8 cellular contexts compared by ENCODE assay signal in the genomic region with DNA sequence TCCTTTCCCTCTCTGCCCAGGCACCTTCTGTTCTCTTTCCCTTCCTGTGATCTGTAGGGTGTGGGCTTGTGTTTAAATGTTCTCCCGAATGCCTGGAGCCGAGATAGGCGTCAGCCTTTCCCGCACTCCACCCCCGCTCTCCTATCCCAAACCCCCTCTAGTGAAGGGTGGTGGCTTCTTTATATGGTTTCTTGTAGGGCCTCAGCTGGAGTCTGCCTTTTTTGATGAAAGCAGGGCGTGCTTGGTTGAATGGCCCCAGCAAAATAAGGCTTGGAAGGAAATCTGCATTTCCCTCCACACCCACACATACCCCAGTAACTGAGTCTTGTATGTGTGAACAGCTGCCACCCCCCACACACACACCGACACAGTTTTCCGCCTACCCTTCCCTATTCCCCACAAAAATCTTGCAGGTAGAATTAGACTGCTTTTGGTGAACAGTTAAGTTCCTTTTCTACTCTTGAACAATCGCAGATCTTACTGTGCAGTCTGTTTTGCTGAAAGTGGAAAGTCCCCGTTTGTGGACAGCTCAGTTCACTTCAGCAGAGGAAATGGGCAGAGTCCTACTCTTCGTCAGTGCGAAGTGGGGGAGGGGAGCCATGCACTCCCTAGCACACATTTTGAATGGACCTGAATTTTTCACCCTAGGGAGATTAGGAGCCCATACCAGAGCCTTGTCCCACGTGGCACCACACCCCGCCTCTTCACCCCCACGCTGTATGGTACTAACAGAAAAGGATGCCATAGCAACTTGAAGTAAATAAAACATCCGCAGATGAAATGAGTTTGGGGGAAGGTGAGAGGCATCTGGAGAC. TPM values are rescaled to one million over a fixed set of nuclear protein-coding genes. Genes with fewer than 3 reads are reported as not detected.
DNase-seq lines count a peak whose midpoint lies in the region; ATAC-seq, FAIRE-seq and TF ChIP-seq lines count a peak whose summit lies in the region.

No MANE protein-coding gene starts in this region.

- no peak overlapping the region for H2AFZ ChIP-seq in SK-N-SH (ENCODE audit: low read depth)

- peaks cover 28% of the 10 kb centered on the region for H4K20me1 ChIP-seq in SK-N-SH (ENCODE audit: insufficient read depth)

- intact Hi-C loops in left cardiac atrium (cut with DNase I), result no loop called here

- H3K27me3 Mint-ChIP-seq in activated naive CD8-positive, alpha-beta T cell treated with anti-CD3 and anti-CD28 coated beads for 36 hours, result no peaks in the 10 kb centered on the region

- H3K36me3 ChIP-seq in SK-N-SH (replicated peaks in 1 of 2; ENCODE audit: control insufficient read depth in 1 of 2, insufficient read depth in 2 of 2, low read length in 1 of 2) (peaks cover 18 to 26% of the 10 kb centered on the region in 2 experiments), urinary bladder (ENCODE audit: insufficient read depth) (peaks cover 2% of the 10 kb centered on the region)

- H3K9me3 Mint-ChIP-seq in activated naive CD8-positive, alpha-beta T cell treated with anti-CD3 and anti-CD28 coated beads for 36 hours, result no peaks in the 10 kb centered on the region

- in situ Hi-C loops in GM13976 (cut with MboI; ENCODE audit: low sequenced_read_pairs, unreplicated experiment), result no loop called here

- CTCF ChIA-PET in SK-N-SH (lab: Yijun Ruan, JAX), result interaction anchor here (0.7 to 2.5 kb wide), 10 partner anchors 12 to 187 kb away, joined by 3 to 18 read pairs (median 4); no protein-coding TSS in a partner anchor

- H3K9ac ChIP-seq in SK-N-SH, result peak overlapping the region; percentile 94

- H3K27ac Mint-ChIP-seq in activated naive CD8-positive, alpha-beta T cell treated with anti-CD3 and anti-CD28 coated beads for 36 hours, result peak overlapping the region; percentile 99

- H3K4me1 ChIP-seq in SK-N-SH (ENCODE audit: control insufficient read depth in 1 of 2, insufficient read depth in 2 of 2, low read depth in 1 of 2, low read length in 1 of 2), result peaks cover 7 to 24% of the 10 kb centered on the region in 2 experiments; a peak in 3 of 4 replicates
- H3K4me1 ChIP-seq in urinary bladder (ENCODE audit: insufficient read depth), result no peaks in the 10 kb centered on the region

- no peak for FAIRE-seq in frontal cortex (lab: Jason Lieb, UNC)

- no peaks in the 10 kb centered on the region for H3K27me3 ChIP-seq in SK-N-SH (ENCODE audit: insufficient read depth)

- peaks cover 59% of the 10 kb centered on the region for H3K79me2 ChIP-seq in SK-N-SH (ENCODE audit: insufficient read depth)

- peaks cover 51% of the 10 kb centered on the region for H3K36me3 Mint-ChIP-seq in activated naive CD8-positive, alpha-beta T cell treated with anti-CD3 and anti-CD28 coated beads for 36 hours

- POLR2A ChIA-PET in SK-N-SH (lab: Yijun Ruan, JAX), result interaction anchor here (1.0 to 1.8 kb wide), 4 partner anchors 13 to 134 kb away, joined by 3 to 5 read pairs (median 4); no protein-coding TSS in a partner anchor

- no peak for TF ChIP-seq CTCF in GM13976 (IDR thresholded peaks at IDR 0.05; ENCODE audit: borderline replicate concordance, control extremely low read depth, extremely low read depth, insufficient read depth, missing control alignments)
- TF ChIP-seq CTCF in SK-N-SH (IDR thresholded peaks at IDR 0.05), result no peak

- ATAC-seq in left cardiac atrium, result peak; percentile 28 to 66

- H3K4me2 ChIP-seq in SK-N-SH, result peak overlapping the region; percentile 99

- peak overlapping the region; percentile 70 to 89 for H3K4me3 ChIP-seq in SK-N-SH (ENCODE audit: low read depth in 2 of 2, low read length in 1 of 2)
- peak overlapping the region; percentile 59 for H3K4me3 ChIP-seq in urinary bladder (ENCODE audit: low read depth, low read length)

- TF ChIP-seq RAD21 in SK-N-SH (IDR thresholded peaks at IDR 0.05; ENCODE audit: low read length), result no peak

- peak overlapping the region; percentile 98 for H3K4me3 Mint-ChIP-seq in activated naive CD8-positive, alpha-beta T cell treated with anti-CD3 and anti-CD28 coated beads for 36 hours

- peaks cover 40% of the 10 kb centered on the region for H3K4me1 Mint-ChIP-seq in activated naive CD8-positive, alpha-beta T cell treated with anti-CD3 and anti-CD28 coated beads for 36 hours

- WGBS in SK-N-SH (ENCODE audit: low lambda C conversion rate), result 2% methylated on average over 16 of the region's 16 CpGs
- WGBS in urinary bladder, result 1% methylated on average over 16 of the region's 16 CpGs

- no peak for TF ChIP-seq EP300 in SK-N-SH (IDR thresholded peaks at IDR 0.05; ENCODE audit: borderline replicate concordance in 1 of 2, low read depth in 1 of 2, low read length in 1 of 2)

- no peaks in the 10 kb centered on the region for H3K9me2 ChIP-seq in SK-N-SH

- peaks cover 29% of the 10 kb centered on the region for H3F3A ChIP-seq in SK-N-SH (replicated peaks; ENCODE audit: insufficient read depth)

- peak; percentile 62 for DNase-seq in GM13976 (ENCODE audit: low spot score)
- DNase-seq in HuH-7 (ENCODE audit: low spot score), result peak; percentile 92
- DNase-seq in SK-N-SH, result peak; percentile 58
- peak; percentile 83 for DNase-seq in activated naive CD8-positive, alpha-beta T cell treated with anti-CD3 and anti-CD28 coated beads for 36 hours
- peak; percentile 80 for DNase-seq in left cardiac atrium
- DNase-seq in putamen (ENCODE audit: low spot score), result peak; percentile 68
- DNase-seq in frontal cortex (ENCODE audit: low spot score in 2 of 2), result no peak

- H3K27ac ChIP-seq in SK-N-SH (ENCODE audit: low read depth in 2 of 2, low read length in 1 of 2) (peak overlapping the region; percentile 89 to 96), urinary bladder (ENCODE audit: low read depth) (peak overlapping the region; percentile 62)

- no peaks in the 10 kb centered on the region for H3K9me3 ChIP-seq in SK-N-SH

TF ChIP-seq in SK-N-SH, 30 proteins besides CTCF, POLR2A, EP300 and RAD21 (continues in another document):
- TF ChIP-seq TCF12 (IDR thresholded peaks at IDR 0.05) (peak; percentile 33; the same call in 1 of the 2 replicates), CHD2 (IDR thresholded peaks at IDR 0.05; ENCODE audit: low read length, partially characterized antibody) (peak; percentile 17), FOXJ3 (CRISPR knock-in tag; IDR thresholded peaks at IDR 0.05) (0 out of 2 replicates have a peak, but pooled peaks have one; percentile 21), MXI1 (IDR thresholded peaks at IDR 0.05; ENCODE audit: low read depth, low read length) (peak; percentile 98)
- TF ChIP-seq, protein P1, sequence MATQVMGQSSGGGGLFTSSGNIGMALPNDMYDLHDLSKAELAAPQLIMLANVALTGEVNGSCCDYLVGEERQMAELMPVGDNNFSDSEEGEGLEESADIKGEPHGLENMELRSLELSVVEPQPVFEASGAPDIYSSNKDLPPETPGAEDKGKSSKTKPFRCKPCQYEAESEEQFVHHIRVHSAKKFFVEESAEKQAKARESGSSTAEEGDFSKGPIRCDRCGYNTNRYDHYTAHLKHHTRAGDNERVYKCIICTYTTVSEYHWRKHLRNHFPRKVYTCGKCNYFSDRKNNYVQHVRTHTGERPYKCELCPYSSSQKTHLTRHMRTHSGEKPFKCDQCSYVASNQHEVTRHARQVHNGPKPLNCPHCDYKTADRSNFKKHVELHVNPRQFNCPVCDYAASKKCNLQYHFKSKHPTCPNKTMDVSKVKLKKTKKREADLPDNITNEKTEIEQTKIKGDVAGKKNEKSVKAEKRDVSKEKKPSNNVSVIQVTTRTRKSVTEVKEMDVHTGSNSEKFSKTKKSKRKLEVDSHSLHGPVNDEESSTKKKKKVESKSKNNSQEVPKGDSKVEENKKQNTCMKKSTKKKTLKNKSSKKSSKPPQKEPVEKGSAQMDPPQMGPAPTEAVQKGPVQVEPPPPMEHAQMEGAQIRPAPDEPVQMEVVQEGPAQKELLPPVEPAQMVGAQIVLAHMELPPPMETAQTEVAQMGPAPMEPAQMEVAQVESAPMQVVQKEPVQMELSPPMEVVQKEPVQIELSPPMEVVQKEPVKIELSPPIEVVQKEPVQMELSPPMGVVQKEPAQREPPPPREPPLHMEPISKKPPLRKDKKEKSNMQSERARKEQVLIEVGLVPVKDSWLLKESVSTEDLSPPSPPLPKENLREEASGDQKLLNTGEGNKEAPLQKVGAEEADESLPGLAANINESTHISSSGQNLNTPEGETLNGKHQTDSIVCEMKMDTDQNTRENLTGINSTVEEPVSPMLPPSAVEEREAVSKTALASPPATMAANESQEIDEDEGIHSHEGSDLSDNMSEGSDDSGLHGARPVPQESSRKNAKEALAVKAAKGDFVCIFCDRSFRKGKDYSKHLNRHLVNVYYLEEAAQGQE (IDR thresholded peaks at IDR 0.05; ENCODE audit: low read depth, low read length), result peak; percentile 75; the same call in 1 of the 2 replicates
- TF ChIP-seq, protein P2, sequence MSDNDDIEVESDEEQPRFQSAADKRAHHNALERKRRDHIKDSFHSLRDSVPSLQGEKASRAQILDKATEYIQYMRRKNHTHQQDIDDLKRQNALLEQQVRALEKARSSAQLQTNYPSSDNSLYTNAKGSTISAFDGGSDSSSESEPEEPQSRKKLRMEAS (IDR thresholded peaks at IDR 0.05; ENCODE audit: low read depth), result peak; percentile 72
- TF ChIP-seq, protein P3, sequence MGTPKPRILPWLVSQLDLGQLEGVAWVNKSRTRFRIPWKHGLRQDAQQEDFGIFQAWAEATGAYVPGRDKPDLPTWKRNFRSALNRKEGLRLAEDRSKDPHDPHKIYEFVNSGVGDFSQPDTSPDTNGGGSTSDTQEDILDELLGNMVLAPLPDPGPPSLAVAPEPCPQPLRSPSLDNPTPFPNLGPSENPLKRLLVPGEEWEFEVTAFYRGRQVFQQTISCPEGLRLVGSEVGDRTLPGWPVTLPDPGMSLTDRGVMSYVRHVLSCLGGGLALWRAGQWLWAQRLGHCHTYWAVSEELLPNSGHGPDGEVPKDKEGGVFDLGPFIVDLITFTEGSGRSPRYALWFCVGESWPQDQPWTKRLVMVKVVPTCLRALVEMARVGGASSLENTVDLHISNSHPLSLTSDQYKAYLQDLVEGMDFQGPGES (IDR thresholded peaks at IDR 0.05; ENCODE audit: low read depth, low read length), result no peak

RNA-seq across cellular contexts. Expression of a gene that starts 25.5 kb away (rescaled TPM):
- polyA plus RNA-seq in SK-N-SH (2012; rRNA removed), result 44.6 and 48.5 TPM in 2 replicates
- polyA plus RNA-seq in SK-N-SH (2012; cell fraction: cytosol; rRNA removed), result 19.5 and 33.5 TPM in 2 replicates
- 106 and 118 TPM in 2 replicates for polyA plus RNA-seq in SK-N-SH (2012; cell fraction: nucleus; rRNA removed)
- total RNA-seq in activated naive CD8-positive, alpha-beta T cell treated with anti-CD3 and anti-CD28 coated beads for 36 hours, result 100 to 1,000 TPM; 211 to 219 TPM
- total RNA-seq in left cardiac atrium, result 10 to 100 TPM; 51.6 to 52.6 TPM
- 21.1 TPM for total RNA-seq in urinary bladder
- 66.3 TPM for polyA plus RNA-seq in urinary bladder
- 46.9 TPM for total RNA-seq in frontal cortex

RNA-seq across cellular contexts. Expression of a gene that starts 48.3 kb away (rescaled TPM):
- polyA plus RNA-seq in SK-N-SH (2012; rRNA removed), result 50.2 and 51.4 TPM in 2 replicates
- polyA plus RNA-seq in SK-N-SH (2012; cell fraction: cytosol; rRNA removed), result 17.8 and 26.1 TPM in 2 replicates
- 163 and 206 TPM in 2 replicates for polyA plus RNA-seq in SK-N-SH (2012; cell fraction: nucleus; rRNA removed)
- total RNA-seq in activated naive CD8-positive, alpha-beta T cell treated with anti-CD3 and anti-CD28 coated beads for 36 hours, result 10 to 100 TPM; 52.0 to 55.7 TPM
- total RNA-seq in left cardiac atrium, result 10 to 100 TPM; 22.1 to 22.6 TPM
- total RNA-seq in urinary bladder, result 25.2 TPM
- polyA plus RNA-seq in urinary bladder, result 44.0 TPM
- 55.8 TPM for total RNA-seq in frontal cortex

Comparison
In these comparisons a context has a peak if more than half of its experiments do, and no peak if none do; other contexts are left out.
1. DNase-seq: peak in GM13976 (single experiment), HuH-7 (single experiment), SK-N-SH (single experiment), activated naive CD8-positive, alpha-beta T cell treated with anti-CD3 and anti-CD28 coated beads for 36 hours (single experiment), left cardiac atrium (single experiment) and putamen (single experiment); none in frontal cortex (0 of 2).